ENCODE assay signal across 1 cellular context in genomic region chr12:111775205-111776193, GRCh38.
TF ChIP-seq lines count a peak whose summit lies in the region.

No MANE protein-coding gene starts in this region.

TF ChIP-seq in HepG2, 621 proteins besides CTCF, POLR2A, EP300 and RAD21 (continued from another document and continues in another):
- TF ChIP-seq, protein P1, sequence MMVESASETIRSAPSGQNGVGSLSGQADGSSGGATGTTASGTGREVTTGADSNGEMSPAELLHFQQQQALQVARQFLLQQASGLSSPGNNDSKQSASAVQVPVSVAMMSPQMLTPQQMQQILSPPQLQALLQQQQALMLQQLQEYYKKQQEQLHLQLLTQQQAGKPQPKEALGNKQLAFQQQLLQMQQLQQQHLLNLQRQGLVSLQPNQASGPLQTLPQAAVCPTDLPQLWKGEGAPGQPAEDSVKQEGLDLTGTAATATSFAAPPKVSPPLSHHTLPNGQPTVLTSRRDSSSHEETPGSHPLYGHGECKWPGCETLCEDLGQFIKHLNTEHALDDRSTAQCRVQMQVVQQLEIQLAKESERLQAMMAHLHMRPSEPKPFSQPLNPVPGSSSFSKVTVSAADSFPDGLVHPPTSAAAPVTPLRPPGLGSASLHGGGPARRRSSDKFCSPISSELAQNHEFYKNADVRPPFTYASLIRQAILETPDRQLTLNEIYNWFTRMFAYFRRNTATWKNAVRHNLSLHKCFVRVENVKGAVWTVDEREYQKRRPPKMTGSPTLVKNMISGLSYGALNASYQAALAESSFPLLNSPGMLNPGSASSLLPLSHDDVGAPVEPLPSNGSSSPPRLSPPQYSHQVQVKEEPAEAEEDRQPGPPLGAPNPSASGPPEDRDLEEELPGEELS (CRISPR knock-in tag; IDR thresholded peaks at IDR 0.05), result peak; percentile 62
- peak; percentile 41; the same call in 1 of the 2 replicates for TF ChIP-seq FOXA3 (CRISPR knock-in tag; IDR thresholded peaks at IDR 0.05)
- TF ChIP-seq PLRG1 (conservative IDR thresholded peaks at IDR 0.05), result no peak
- TF ChIP-seq ZBTB4 (CRISPR knock-in tag; IDR thresholded peaks at IDR 0.05; ENCODE audit: borderline replicate concordance), result no peak
- no peak for TF ChIP-seq NPAS2 (CRISPR knock-in tag; IDR thresholded peaks at IDR 0.05; ENCODE audit: borderline replicate concordance)
- TF ChIP-seq FOXC1 (CRISPR knock-in tag; IDR thresholded peaks at IDR 0.05; ENCODE audit: borderline replicate concordance), result no peak
- TF ChIP-seq KAT2B (IDR thresholded peaks at IDR 0.05; ENCODE audit: borderline replicate concordance, low read depth, low read length), result no peak
- TF ChIP-seq ASH2L (IDR thresholded peaks at IDR 0.05; ENCODE audit: insufficient read length, low read depth, low read length), result peak; percentile 43
- TF ChIP-seq ZNF430 (CRISPR knock-in tag; IDR thresholded peaks at IDR 0.05), result no peak
- no peak for TF ChIP-seq ZNF136 (CRISPR knock-in tag; IDR thresholded peaks at IDR 0.05; ENCODE audit: low read depth)
- no peak for TF ChIP-seq ZNF713 (CRISPR knock-in tag; IDR thresholded peaks at IDR 0.05)
- TF ChIP-seq ZNF609 (CRISPR knock-in tag; IDR thresholded peaks at IDR 0.05; ENCODE audit: borderline replicate concordance), result 0 out of 2 replicates have a peak, but pooled peaks have one; percentile 17
- TF ChIP-seq ZNF75D (CRISPR knock-in tag; IDR thresholded peaks at IDR 0.05; ENCODE audit: borderline replicate concordance), result no peak
- TF ChIP-seq ZNF260 (CRISPR knock-in tag; IDR thresholded peaks at IDR 0.05; ENCODE audit: borderline replicate concordance, low read depth), result no peak
- peak; percentile 25; the same call in 1 of the 2 replicates for TF ChIP-seq ZNF331 (CRISPR knock-in tag; IDR thresholded peaks at IDR 0.05)
- no peak for TF ChIP-seq MYNN (CRISPR knock-in tag; IDR thresholded peaks at IDR 0.05; ENCODE audit: low read depth)
- no peak for TF ChIP-seq LRRFIP1 (CRISPR knock-in tag; conservative IDR thresholded peaks at IDR 0.05)
- no peak for TF ChIP-seq HNRNPLL (IDR thresholded peaks at IDR 0.05; ENCODE audit: low read depth, low read length, poor library complexity, severe bottlenecking)
- no peak for TF ChIP-seq SNAI1 (CRISPR knock-in tag; IDR thresholded peaks at IDR 0.05; ENCODE audit: borderline replicate concordance)
- no peak for TF ChIP-seq BHLHE40 (IDR thresholded peaks at IDR 0.05; ENCODE audit: low read length)
- peak; percentile 84 for TF ChIP-seq SIX4 (CRISPR knock-in tag; IDR thresholded peaks at IDR 0.05)
- TF ChIP-seq ETV5 (CRISPR knock-in tag; IDR thresholded peaks at IDR 0.05; ENCODE audit: borderline replicate concordance), result peak; percentile 31; the same call in 1 of the 2 replicates
- no peak for TF ChIP-seq ZNF142 (CRISPR knock-in tag; IDR thresholded peaks at IDR 0.05)
- no peak for TF ChIP-seq DBP (CRISPR knock-in tag; IDR thresholded peaks at IDR 0.05; ENCODE audit: not compliant biosample characterization)
- no peak for TF ChIP-seq AKNA (CRISPR knock-in tag; IDR thresholded peaks at IDR 0.05; ENCODE audit: borderline replicate concordance)
- peak; percentile 50; the same call in 1 of the 2 replicates for TF ChIP-seq ERF (CRISPR knock-in tag; IDR thresholded peaks at IDR 0.05)
